Comparison of ENCODE assay signal across 10 cellular contexts in the genomic region with DNA sequence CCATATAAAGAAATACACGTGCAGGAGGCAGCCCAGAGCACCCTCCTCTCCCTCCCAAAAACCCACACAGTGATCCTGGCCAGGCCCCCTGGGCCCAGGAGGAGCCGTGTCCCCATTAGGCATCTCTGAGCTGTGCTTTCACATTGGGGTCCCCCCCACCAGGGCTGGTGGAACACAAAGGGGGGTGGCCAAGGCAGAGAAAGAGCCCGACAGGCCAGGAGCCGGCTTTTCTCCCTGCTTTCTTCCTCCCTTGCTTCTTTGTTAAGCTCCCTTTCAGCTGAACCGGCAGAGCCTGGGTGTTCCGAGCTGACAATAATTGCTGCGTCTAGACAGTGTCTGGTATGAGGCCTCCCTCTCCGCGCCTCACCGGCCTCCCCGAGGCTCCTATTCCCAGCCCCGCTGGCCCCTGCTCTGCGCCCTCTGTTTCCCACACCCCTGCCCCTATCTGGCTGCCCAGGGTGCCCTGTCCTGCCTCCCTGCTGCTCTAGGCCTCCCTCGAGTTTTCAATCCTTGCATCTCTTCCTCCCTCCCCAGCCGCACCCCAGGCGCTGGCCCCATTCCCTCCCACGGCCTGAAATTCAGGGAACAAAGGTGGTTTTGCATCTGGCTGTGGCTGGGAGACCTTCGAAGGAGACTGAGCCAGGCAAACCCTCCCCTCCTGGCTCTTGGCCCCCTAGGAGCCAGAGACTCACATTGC.
DNase-seq lines count a peak whose midpoint lies in the region; ATAC-seq and TF ChIP-seq lines count a peak whose summit lies in the region.
"Had no signal": no experiment of that assay in that cellular context is flagged by ENCODE, and none has a peak within 500 bp of the region (broad histone marks: within the 10 kb centered on the region; RNA-seq: fewer than 3 reads in every experiment).

No MANE protein-coding gene starts in this region.

- no peak overlapping the region for H2AFZ ChIP-seq in Karpas-422 (ENCODE audit: low read length)

- H3K9me3 Mint-ChIP-seq in glutamatergic neuron (ENCODE audit: unreplicated experiment), result peaks cover 4% of the 10 kb centered on the region
- H3K9me3 Mint-ChIP-seq: T-cell had no signal

- H3K4me1 ChIP-seq in SJSA1 (replicated peaks) (peaks cover 54% of the 10 kb centered on the region), Karpas-422 (ENCODE audit: low read length) (no peaks in the 10 kb centered on the region)

- H3K9ac ChIP-seq in Karpas-422 (ENCODE audit: low read length), result no peak overlapping the region

- no peak overlapping the region for H3K4me2 ChIP-seq in Karpas-422 (ENCODE audit: low read depth, low read length, poor library complexity, severe bottlenecking)

- intact Hi-C loops in posterior vena cava (cut with DNase I), result no loop called here

- H3K4me3 Mint-ChIP-seq in glutamatergic neuron (ENCODE audit: unreplicated experiment), result no peak overlapping the region
- H3K4me3 Mint-ChIP-seq: T-cell had no signal

- peaks cover 43% of the 10 kb centered on the region for H3K4me1 Mint-ChIP-seq in glutamatergic neuron (ENCODE audit: low read depth, unreplicated experiment)

- H3K36me3 ChIP-seq in SJSA1, result peaks cover 13% of the 10 kb centered on the region; the same call in 1 of the 2 replicates
- no peaks in the 10 kb centered on the region for H3K36me3 ChIP-seq in Karpas-422 (ENCODE audit: insufficient read depth, low read length)

- no peak for TF ChIP-seq CTCF in glutamatergic neuron (IDR thresholded peaks at IDR 0.05; ENCODE audit: partially characterized antibody, unreplicated experiment)

- peak overlapping the region; percentile 81 for H3K27ac Mint-ChIP-seq in glutamatergic neuron (ENCODE audit: unreplicated experiment)

- H3K27me3 Mint-ChIP-seq in glutamatergic neuron (ENCODE audit: unreplicated experiment), result peaks cover 5% of the 10 kb centered on the region
- H3K27me3 Mint-ChIP-seq: T-cell had no signal

- DNase-seq in COR-L47 (lab: John Stamatoyannopoulos, UW), result peak; percentile 22
- DNase-seq in SJSA1 (ENCODE audit: low read depth in 1 of 2, low spot score in 2 of 2), result peak; percentile 58
- DNase-seq in glutamatergic neuron, result no peak
- peak; percentile 86 for DNase-seq in posterior vena cava (ENCODE audit: low spot score)
- no peak for DNase-seq in Karpas-422
- DNase-seq in NCI-H2171 treated with DMSO at 0.1 percent for 48 hours (lab: John Stamatoyannopoulos, UW), result no peak
- DNase-seq in RPMI8226, result no peak
- DNase-seq: NCI-H1436, T-cell had no signal

- H3K36me3 Mint-ChIP-seq in glutamatergic neuron (ENCODE audit: unreplicated experiment), result no peaks in the 10 kb centered on the region
- H3K36me3 Mint-ChIP-seq: T-cell had no signal

- ATAC-seq in GM21381 (IDR thresholded peaks at IDR 0.05; ENCODE audit: unreplicated experiment), result no peak
- ATAC-seq: T-cell had no signal

- H3K27me3 ChIP-seq in SJSA1 (replicated peaks) (no peaks in the 10 kb centered on the region), Karpas-422 (ENCODE audit: low read length) (no peaks in the 10 kb centered on the region)

- no peaks in the 10 kb centered on the region for H3K9me3 ChIP-seq in SJSA1 (replicated peaks)
- H3K9me3 ChIP-seq in Karpas-422 (ENCODE audit: low read length), result no peaks in the 10 kb centered on the region

- H3K27ac ChIP-seq in SJSA1 (peak overlapping the region; percentile 44; the same call in 1 of the 2 replicates), Karpas-422 (ENCODE audit: low read length) (no peak overlapping the region)

- H3K9me2 ChIP-seq in Karpas-422 (replicated peaks; ENCODE audit: insufficient read depth, low read length), result no peaks in the 10 kb centered on the region

- no peak overlapping the region for H3K4me3 ChIP-seq in SJSA1
- H3K4me3 ChIP-seq in Karpas-422 (ENCODE audit: low read length), result no peak overlapping the region

- H4K20me1 ChIP-seq in Karpas-422 (ENCODE audit: insufficient read depth, low read depth, low read length), result no peaks in the 10 kb centered on the region

- H3K79me2 ChIP-seq in Karpas-422 (ENCODE audit: low read length), result no peaks in the 10 kb centered on the region

Comparison
In these comparisons a context has a peak if more than half of its experiments do, and no peak if none do; other contexts are left out.
1. DNase-seq: peak in COR-L47 (single experiment), SJSA1 (2 of 2) and posterior vena cava (single experiment); none in glutamatergic neuron (single experiment), Karpas-422 (single experiment), NCI-H2171 treated with DMSO at 0.1 percent for 48 hours (single experiment) and RPMI8226 (single experiment).